8 cellular contexts compared by ENCODE assay signal in genomic region chr12:47838286-47838931, GRCh38. TPM values are rescaled to one million over a fixed set of nuclear protein-coding genes. Genes with fewer than 3 reads are reported as not detected.
DNase-seq lines count a peak whose midpoint lies in the region; ATAC-seq and TF ChIP-seq lines count a peak whose summit lies in the region.

No MANE protein-coding gene starts in this region.

- in situ Hi-C loops in ACHN (cut with HindIII; ENCODE audit: low pct_ligation_motif_present, low pct_unique_long_range_greater_than_20kb, low sequenced_read_pairs), result no loop called here

- peak; percentile 57 for TF ChIP-seq CTCF in GM10266 (IDR thresholded peaks at IDR 0.05; ENCODE audit: control insufficient read depth, insufficient read depth, low read depth, missing control alignments)

- peak; percentile 63 for DNase-seq in ACHN
- DNase-seq in GM10266 (ENCODE audit: extremely low spot score), result peak; percentile 54
- peak; percentile 39 for DNase-seq in RPMI7951 (ENCODE audit: low read depth)
- DNase-seq in dermis blood vessel endothelial cell, result peak; percentile 74
- DNase-seq in medulla oblongata (ENCODE audit: extremely low spot score), result peak; percentile 64
- no peak for DNase-seq in SKM-1 (lab: John Stamatoyannopoulos, UW; ENCODE audit: unreplicated experiment)
- no peak for DNase-seq in DMS79 treated with DMSO at 0.1 percent for 48 hours (lab: John Stamatoyannopoulos, UW)

- no peak for ATAC-seq in HG03460 (IDR thresholded peaks at IDR 0.05; ENCODE audit: unreplicated experiment)

RNA-seq across cellular contexts. Expression of gene HDAC7, which starts 18.7 kb away (rescaled TPM):
- 13.9 and 16.0 TPM in 2 replicates for total RNA-seq in RPMI7951 (2014; rRNA removed; shearing (Covaris generic))
- total RNA-seq in dermis blood vessel endothelial cell, result 55.0 and 75.4 TPM in 2 replicates

Comparison
In these comparisons a context has a peak if more than half of its experiments do, and no peak if none do; other contexts are left out.
1. DNase-seq: peak in ACHN (single experiment), GM10266 (single experiment), RPMI7951 (single experiment), dermis blood vessel endothelial cell (single experiment) and medulla oblongata (single experiment); none in SKM-1 (single experiment) and DMS79 treated with DMSO at 0.1 percent for 48 hours (single experiment).